2 cellular contexts compared by ENCODE assay signal in genomic region chr19:8109890-8110662, GRCh38.
TF ChIP-seq lines count a peak whose summit lies in the region.

No MANE protein-coding gene starts in this region.

TF ChIP-seq in HepG2, 621 proteins besides CTCF, POLR2A, EP300 and RAD21 (continues in another document):
- TF ChIP-seq LCORL (IDR thresholded peaks at IDR 0.05) (no peak), LCORL (CRISPR knock-in tag; IDR thresholded peaks at IDR 0.05) (no peak), HNRNPLL (IDR thresholded peaks at IDR 0.05; ENCODE audit: low read depth, low read length, poor library complexity, severe bottlenecking) (no peak), CEBPB (IDR thresholded peaks at IDR 0.05; ENCODE audit: borderline replicate concordance, low read depth, low read length) (peak; percentile 45), ZNF770 (CRISPR knock-in tag; IDR thresholded peaks at IDR 0.05) (peak; percentile 52; the same call in 1 of the 2 replicates), ZNF609 (CRISPR knock-in tag; IDR thresholded peaks at IDR 0.05; ENCODE audit: borderline replicate concordance) (no peak), ZNF121 (CRISPR knock-in tag; IDR thresholded peaks at IDR 0.05) (peak; percentile 74)

TF ChIP-seq in WTC11, 78 proteins besides CTCF, POLR2A, EP300 and RAD21:
- TF ChIP-seq ZSCAN18 (CRISPR knock-in tag; IDR thresholded peaks at IDR 0.05) (no peak), ZNF121 (CRISPR knock-in tag; IDR thresholded peaks at IDR 0.05) (peak; percentile 42; the same call in 1 of the 2 replicates)
TF ChIP-seq in WTC11: peak in this region for 1.
